In the genomic region with DNA sequence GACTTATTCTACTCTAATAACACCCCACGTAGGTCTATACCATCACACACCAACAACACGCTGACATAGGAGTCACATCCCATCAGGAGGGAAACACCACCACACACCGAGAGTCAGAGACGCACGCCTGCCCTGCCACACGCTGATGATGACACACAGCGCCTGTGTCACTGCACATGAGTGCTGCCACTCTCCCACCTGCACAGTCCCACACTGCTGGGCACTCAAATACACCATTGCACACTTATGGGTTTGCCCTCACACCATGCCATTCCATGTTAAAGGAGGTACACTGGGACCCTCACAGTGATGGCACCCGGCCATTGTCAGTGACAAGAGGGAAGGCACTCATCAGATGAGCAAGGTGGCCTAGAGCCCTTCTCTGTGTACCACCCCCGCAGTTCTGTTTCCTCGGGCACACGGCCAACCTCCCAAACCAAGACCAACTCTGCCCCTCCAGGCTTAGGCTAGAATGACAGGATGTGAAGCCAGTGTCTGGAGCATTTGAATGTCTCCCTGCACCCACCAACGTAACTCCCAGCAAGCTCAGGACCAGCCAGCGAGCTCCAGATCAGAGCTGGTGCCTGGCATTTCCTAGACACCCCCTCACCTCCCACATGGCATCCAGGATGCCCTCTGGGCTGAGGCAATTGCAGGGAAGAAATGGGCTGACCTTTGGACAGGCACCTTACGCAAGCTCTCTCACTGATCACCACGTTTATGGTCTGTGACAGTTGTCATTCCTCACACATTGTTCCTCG, we compare ENCODE assay signal across 8 cellular contexts. TPM values are rescaled to one million over a fixed set of nuclear protein-coding genes. Genes with fewer than 3 reads are reported as not detected.
A peak's percentile ranks its signal among the peaks of the same experiment; 100 is the strongest.
DNase-seq lines count a peak whose midpoint lies in the region; ATAC-seq and TF ChIP-seq lines count a peak whose summit lies in the region.

No MANE protein-coding gene starts in this region.

- H3K9me3 ChIP-seq in transverse colon = no peaks in the 10 kb centered on the region

- in situ Hi-C loops in transverse colon (cut with MboI; ENCODE audit: low pct_ligation_motif_present in 1 of 4, low pct_unique_long_range_greater_than_20kb in 1 of 4, low sequenced_read_pairs in 3 of 4) = no loop called here

- CTCF ChIA-PET in activated naive CD4-positive, alpha-beta T cell treated with anti-CD3 and anti-CD28 coated beads for 36 hours (lab: Charles Lee) = interaction anchor here (0.5 to 1.3 kb wide), 2 partner anchors 138 to 481 kb away, joined by 3 to 5 read pairs; no protein-coding TSS in a partner anchor

- 37 to 49% methylated on average over 2 to 16 of the region's 16 CpGs for WGBS in transverse colon (ENCODE audit: low coverage in 1 of 2), 2 donors

- no peak for ATAC-seq in activated naive CD4-positive, alpha-beta T cell treated with anti-CD3 and anti-CD28 coated beads, Interleukin-2, amount 50 U/mL, for 72 hours
- no peak for ATAC-seq in HG03095 (IDR thresholded peaks at IDR 0.05; ENCODE audit: unreplicated experiment)
- ATAC-seq in left ventricle myocardium superior = no peak

- no peak overlapping the region for H3K4me3 Mint-ChIP-seq in activated naive CD4-positive, alpha-beta T cell treated with anti-CD3 and anti-CD28 coated beads for 36 hours
- H3K4me3 Mint-ChIP-seq in activated T-helper 2 cell treated with anti-CD3 and anti-CD28 coated beads, Interferon-gamma antibody, Interleukin-2, Interleukin-4, amounts not matched to agents 10 μg/mL and 5 μg/mL and 100 μg/mL, durations not matched to agents 14 hours and 24 hours and 36 hours (ENCODE audit: low read depth) = no peak overlapping the region

- H3K9me3 Mint-ChIP-seq in activated naive CD4-positive, alpha-beta T cell treated with anti-CD3 and anti-CD28 coated beads for 36 hours = no peaks in the 10 kb centered on the region
- no peaks in the 10 kb centered on the region for H3K9me3 Mint-ChIP-seq in activated naive CD4-positive, alpha-beta T cell treated with anti-CD3 and anti-CD28 coated beads, Interleukin-2, amount 50 U/mL, for 72 hours
- no peaks in the 10 kb centered on the region for H3K9me3 Mint-ChIP-seq in activated T-helper 2 cell treated with anti-CD3 and anti-CD28 coated beads, Interferon-gamma antibody, Interleukin-2, Interleukin-4, amounts not matched to agents 10 μg/mL and 5 μg/mL and 100 μg/mL, durations not matched to agents 14 hours and 24 hours and 36 hours

- DNase-seq in activated naive CD4-positive, alpha-beta T cell treated with anti-CD3 and anti-CD28 coated beads for 36 hours = peak; percentile 18
- DNase-seq in activated naive CD4-positive, alpha-beta T cell treated with anti-CD3 and anti-CD28 coated beads, Interleukin-2, amount 50 U/mL, for 72 hours (ENCODE audit: low spot score in 2 of 2) = no peak
- DNase-seq in NCI-H2029 treated with DMSO at 0.1 percent for 48 hours (lab: John Stamatoyannopoulos, UW) (peak; percentile 27), cerebellum (ENCODE audit: low spot score) (peak; percentile 89), transverse colon (peak; percentile 58), left ventricle myocardium superior (no peak)
- DNase-seq in activated T-helper 2 cell treated with anti-CD3 and anti-CD28 coated beads, Interferon-gamma antibody, Interleukin-2, Interleukin-4, amounts not matched to agents 10 μg/mL and 5 μg/mL and 100 μg/mL, durations not matched to agents 14 hours and 24 hours and 36 hours (ENCODE audit: low spot score) = no peak

- H3K27me3 Mint-ChIP-seq in activated naive CD4-positive, alpha-beta T cell treated with anti-CD3 and anti-CD28 coated beads for 36 hours (ENCODE audit: low read depth) = peaks cover 11% of the 10 kb centered on the region
- peaks cover 22% of the 10 kb centered on the region for H3K27me3 Mint-ChIP-seq in activated T-helper 2 cell treated with anti-CD3 and anti-CD28 coated beads, Interferon-gamma antibody, Interleukin-2, Interleukin-4, amounts not matched to agents 10 μg/mL and 5 μg/mL and 100 μg/mL, durations not matched to agents 14 hours and 24 hours and 36 hours (ENCODE audit: low read depth)

- H3K4me3 ChIP-seq in transverse colon = no peak overlapping the region

- H3K36me3 Mint-ChIP-seq in activated naive CD4-positive, alpha-beta T cell treated with anti-CD3 and anti-CD28 coated beads for 36 hours (ENCODE audit: low read depth) = no peaks in the 10 kb centered on the region
- H3K36me3 Mint-ChIP-seq in activated naive CD4-positive, alpha-beta T cell treated with anti-CD3 and anti-CD28 coated beads, Interleukin-2, amount 50 U/mL, for 72 hours = no peaks in the 10 kb centered on the region
- no peaks in the 10 kb centered on the region for H3K36me3 Mint-ChIP-seq in activated T-helper 2 cell treated with anti-CD3 and anti-CD28 coated beads, Interferon-gamma antibody, Interleukin-2, Interleukin-4, amounts not matched to agents 10 μg/mL and 5 μg/mL and 100 μg/mL, durations not matched to agents 14 hours and 24 hours and 36 hours (ENCODE audit: low read depth)

- H3K36me3 ChIP-seq in transverse colon = no peaks in the 10 kb centered on the region

- H3K4me1 Mint-ChIP-seq in activated naive CD4-positive, alpha-beta T cell treated with anti-CD3 and anti-CD28 coated beads for 36 hours (ENCODE audit: low read depth) = peaks cover 4% of the 10 kb centered on the region
- no peaks in the 10 kb centered on the region for H3K4me1 Mint-ChIP-seq in activated T-helper 2 cell treated with anti-CD3 and anti-CD28 coated beads, Interferon-gamma antibody, Interleukin-2, Interleukin-4, amounts not matched to agents 10 μg/mL and 5 μg/mL and 100 μg/mL, durations not matched to agents 14 hours and 24 hours and 36 hours (ENCODE audit: low read depth)

- no peak for TF ChIP-seq POLR2A in transverse colon (IDR thresholded peaks at IDR 0.05)

- intact Hi-C loops in activated naive CD4-positive, alpha-beta T cell treated with anti-CD3 and anti-CD28 coated beads for 36 hours (cut with micrococcal nuclease) = no loop called here
- intact Hi-C loops in transverse colon (cut with DNase I; ENCODE audit: low total_unique reads) = no loop called here
- intact Hi-C loops in activated T-helper 2 cell treated with anti-CD3 and anti-CD28 coated beads, Interferon-gamma antibody, Interleukin-2, Interleukin-4, amounts not matched to agents 10 μg/mL and 5 μg/mL and 100 μg/mL, durations not matched to agents 14 hours and 24 hours and 36 hours (cut with micrococcal nuclease) = no loop called here
- intact Hi-C loops in left ventricle myocardium superior (cut with micrococcal nuclease) = no loop called here

- TF ChIP-seq EP300 in transverse colon (IDR thresholded peaks at IDR 0.05; ENCODE audit: low read depth) = no peak

- no peak for TF ChIP-seq CTCF in transverse colon (IDR thresholded peaks at IDR 0.05)

- H3K4me1 ChIP-seq in transverse colon = peaks cover 0 to 14% (median 2%) of the 10 kb centered on the region in 4 donors

- H3K27me3 ChIP-seq in transverse colon = peaks cover 41% of the 10 kb centered on the region

- no peak overlapping the region for H3K27ac Mint-ChIP-seq in activated naive CD4-positive, alpha-beta T cell treated with anti-CD3 and anti-CD28 coated beads for 36 hours
- H3K27ac Mint-ChIP-seq in activated naive CD4-positive, alpha-beta T cell treated with anti-CD3 and anti-CD28 coated beads, Interleukin-2, amount 50 U/mL, for 72 hours = no peak overlapping the region
- H3K27ac Mint-ChIP-seq in activated T-helper 2 cell treated with anti-CD3 and anti-CD28 coated beads, Interferon-gamma antibody, Interleukin-2, Interleukin-4, amounts not matched to agents 10 μg/mL and 5 μg/mL and 100 μg/mL, durations not matched to agents 14 hours and 24 hours and 36 hours = no peak overlapping the region

- no peak overlapping the region for H3K27ac ChIP-seq in transverse colon

RNA-seq across cellular contexts. Expression of a gene that starts 3.6 kb away (rescaled TPM):
- total RNA-seq in activated naive CD4-positive, alpha-beta T cell treated with anti-CD3 and anti-CD28 coated beads for 36 hours = not detected
- total RNA-seq in activated naive CD4-positive, alpha-beta T cell treated with anti-CD3 and anti-CD28 coated beads, Interleukin-2, amount 50 U/mL, for 72 hours = not detected
- total RNA-seq in cerebellum = 207 TPM
- total RNA-seq in transverse colon = 10 to 100 TPM in 1 of 4 donors, 1 to 10 TPM in 2, not detected in 1; 1.1 to 31.0 (median 2.5) TPM
- total RNA-seq in activated T-helper 2 cell treated with anti-CD3 and anti-CD28 coated beads, Interferon-gamma antibody, Interleukin-2, Interleukin-4, amounts not matched to agents 10 μg/mL and 5 μg/mL and 100 μg/mL, durations not matched to agents 14 hours and 24 hours and 36 hours = not detected in 2 replicates
- not detected for total RNA-seq in left ventricle myocardium superior

Comparison
In these comparisons a context has a peak if more than half of its experiments do, and no peak if none do; other contexts are left out.
1. DNase-seq: peak in activated naive CD4-positive, alpha-beta T cell treated with anti-CD3 and anti-CD28 coated beads for 36 hours (single experiment), NCI-H2029 treated with DMSO at 0.1 percent for 48 hours (single experiment), cerebellum (single experiment) and transverse colon (single experiment); none in activated naive CD4-positive, alpha-beta T cell treated with anti-CD3 and anti-CD28 coated beads, Interleukin-2, amount 50 U/mL, for 72 hours (0 of 2), activated T-helper 2 cell treated with anti-CD3 and anti-CD28 coated beads, Interferon-gamma antibody, Interleukin-2, Interleukin-4, amounts not matched to agents 10 μg/mL and 5 μg/mL and 100 μg/mL, durations not matched to agents 14 hours and 24 hours and 36 hours (single experiment) and left ventricle myocardium superior (single experiment).